Comparison of ENCODE assay signal across 9 cellular contexts in genomic region chr17:35801583-35802224, GRCh38. TPM values are rescaled to one million over a fixed set of nuclear protein-coding genes. Genes with fewer than 3 reads are reported as not detected.
DNase-seq lines count a peak whose midpoint lies in the region; ATAC-seq, FAIRE-seq and TF ChIP-seq lines count a peak whose summit lies in the region.
"Had no signal": no experiment of that assay in that cellular context is flagged by ENCODE, and none has a peak within 500 bp of the region (broad histone marks: within the 10 kb centered on the region; RNA-seq: fewer than 3 reads in every experiment).

No MANE protein-coding gene starts in this region.

- no peaks in the 10 kb centered on the region for H3K36me3 Mint-ChIP-seq in nephron progenitor cell (ENCODE audit: low read depth)
- H3K36me3 Mint-ChIP-seq: activated naive CD4-positive, alpha-beta T cell treated with anti-CD3 and anti-CD28 coated beads, Interleukin-2, amount 50 U/mL, for 72 hours had no signal

- CTCF ChIA-PET in HepG2 (lab: Yijun Ruan, JAX; ENCODE audit: low intra/inter-chr PET ratio, low total read pairs): no interaction called here

- no peak for TF ChIP-seq RAD21 in HepG2 (CRISPR knock-in tag; IDR thresholded peaks at IDR 0.05)

- TF ChIP-seq EP300 in HepG2 (IDR thresholded peaks at IDR 0.05; ENCODE audit: low read depth in 2 of 2, low read length in 2 of 2) (no peak), HepG2 (CRISPR knock-in tag; IDR thresholded peaks at IDR 0.05; ENCODE audit: borderline replicate concordance) (no peak)

- intact Hi-C loops in HepG2 (cut with micrococcal nuclease; ENCODE audit: unreplicated experiment): no loop called here

- TF ChIP-seq CTCF in HL-60 (IDR thresholded peaks at IDR 0.05; ENCODE audit: insufficient read depth, low read length) (no peak), nephron progenitor cell (IDR thresholded peaks at IDR 0.05) (no peak), HepG2 (CRISPR knock-in tag; IDR thresholded peaks at IDR 0.05) (no peak)

- H3K4me2 ChIP-seq in HepG2 (ENCODE audit: low read depth, low read length): no peak overlapping the region

- no peak for FAIRE-seq in HepG2 (lab: Jason Lieb, UNC)

- no peak for ATAC-seq in HepG2

- H3K27me3 Mint-ChIP-seq in nephron progenitor cell (ENCODE audit: low read depth, poor library complexity): peaks cover 47% of the 10 kb centered on the region

- in situ Hi-C loops in HepG2 (cut with HindIII; ENCODE audit: extremely low pct_ligation_motif_present, low pct_unique_long_range_greater_than_20kb): loop anchor here (25.0 kb wide), 1 partner anchor 89 kb away; no protein-coding TSS in a partner anchor

- H3K9me3 Mint-ChIP-seq in nephron progenitor cell: no peaks in the 10 kb centered on the region
- H3K9me3 Mint-ChIP-seq: activated naive CD4-positive, alpha-beta T cell treated with anti-CD3 and anti-CD28 coated beads, Interleukin-2, amount 50 U/mL, for 72 hours had no signal

- no peak overlapping the region for H3K4me3 ChIP-seq in HL-60 (replicated peaks; ENCODE audit: insufficient read depth, low read length)
- H3K4me3 ChIP-seq in skeletal muscle cell (ENCODE audit: low read depth, low read length): no peak overlapping the region
- H3K4me3 ChIP-seq in HepG2 (replicated peaks in 1 of 3; ENCODE audit: insufficient read depth in 1 of 3, low read depth in 2 of 3, low read length in 3 of 3): no peak overlapping the region

- peak overlapping the region; percentile 46 for H3K27ac ChIP-seq in HL-60 (replicated peaks)
- no peak overlapping the region for H3K27ac ChIP-seq in HepG2 (ENCODE audit: extremely low read length, insufficient read depth, low read length)

- no peaks in the 10 kb centered on the region for H4K20me1 ChIP-seq in HepG2 (ENCODE audit: insufficient read depth, low read length)

- TF ChIP-seq POLR2A in HepG2 (IDR thresholded peaks at IDR 0.05; ENCODE audit: insufficient read depth in 1 of 2, low read depth in 2 of 2, low read length in 2 of 2): no peak

- no peaks in the 10 kb centered on the region for H3K9me3 ChIP-seq in HepG2 (ENCODE audit: low read length)

- H3K27ac Mint-ChIP-seq in nephron progenitor cell: no peak overlapping the region

- WGBS in HepG2 (ENCODE audit: low lambda C conversion rate): 62% methylated on average over 7 of the region's 9 CpGs

- DNase-seq in HL-60 (ENCODE audit: low read depth in 1 of 2, low spot score in 1 of 2) (peak in 1 of 2 experiments; percentile 80), SK-N-DZ (ENCODE audit: low spot score) (peak; percentile 89), glomerular endothelial cell (ENCODE audit: extremely low read depth, low read depth, low spot score) (peak; percentile 96), skeletal muscle cell (ENCODE audit: low read depth) (peak; percentile 64), nephron progenitor cell (no peak), NCI-H510A treated with DMSO at 0.1 percent for 48 hours (lab: John Stamatoyannopoulos, UW) (no peak), HepG2 (ENCODE audit: low spot score) (no peak)
- DNase-seq in stimulated activated CD4-positive, alpha-beta T cell treated with anti-CD3 and anti-CD28 coated beads, Interleukin-12 subunit alpha, Interleukin-12 subunit beta, amount 100 ng/mL, for 4 hours: no peak

- POLR2A ChIA-PET in HepG2 (lab: Yijun Ruan, JAX): no interaction called here

- H3K9ac ChIP-seq in HepG2 (ENCODE audit: insufficient read depth, low read depth, low read length): no peak overlapping the region

- H3K4me1 Mint-ChIP-seq in nephron progenitor cell: peaks cover 12% of the 10 kb centered on the region

- no peak overlapping the region for H3K4me3 Mint-ChIP-seq in nephron progenitor cell

- no peaks in the 10 kb centered on the region for H3K79me2 ChIP-seq in HepG2 (ENCODE audit: insufficient read depth, low read length)

- H3K27me3 ChIP-seq in HL-60 (ENCODE audit: insufficient read depth, poor library complexity, severe bottlenecking) (peaks cover 5% of the 10 kb centered on the region), HepG2 (ENCODE audit: control insufficient read depth in 1 of 2, insufficient read depth in 2 of 2, low read length in 2 of 2) (peaks cover 0 to 19% of the 10 kb centered on the region in 2 experiments; a peak in 4 of 5 replicates)

- H3K36me3 ChIP-seq in HepG2 (replicated peaks in 1 of 2; ENCODE audit: control insufficient read depth in 1 of 2, insufficient read depth in 2 of 2, low read length in 2 of 2): no peaks in the 10 kb centered on the region

- no peak overlapping the region for H2AFZ ChIP-seq in HepG2 (ENCODE audit: low read length)

- H3K4me1 ChIP-seq in HepG2 (ENCODE audit: insufficient read depth, low read length): peaks cover 24% of the 10 kb centered on the region

- BruUV-seq in HepG2 (replicated peaks; lab: Mats Ljungman, UMichigan): no TSS peak

RNA-seq across cellular contexts. Expression of gene MMP28, which starts 6.3 kb away (rescaled TPM):
- not detected in 2 replicates for polyA plus RNA-seq in SK-N-DZ (2014; cell fraction: cytosol; rRNA removed)
- polyA plus RNA-seq in SK-N-DZ (2014; cell fraction: nucleus; rRNA removed): not detected in 2 replicates
- total RNA-seq in glomerular endothelial cell (0.29 and 3.4 TPM in 2 replicates), HepG2 (2016; rRNA removed; fragmentation: Illumina TruSeq; extraction: Trizol) (not detected in 2 replicates)
- total RNA-seq in HepG2 (2016; cell fraction: cytosol; rRNA removed; fragmentation: Illumina TruSeq; extraction: Trizol; ENCODE audit: low read depth): not detected in 2 replicates
- not detected in 2 replicates for total RNA-seq in HepG2 (2016; cell fraction: insoluble cytoplasmic fraction; rRNA removed; fragmentation: Illumina TruSeq; extraction: Trizol)
- not detected in 2 replicates for total RNA-seq in HepG2 (2016; cell fraction: membrane; rRNA removed; fragmentation: Illumina TruSeq; extraction: Trizol)
- not detected in 2 replicates for total RNA-seq in HepG2 (2016; cell fraction: nucleus; rRNA removed; fragmentation: Illumina TruSeq; extraction: Trizol)
- not detected in 2 replicates for polyA plus RNA-seq in HepG2 (2011; rRNA removed)
- not detected in 2 replicates for polyA plus RNA-seq in HepG2 (2011; cell fraction: cytosol; rRNA removed)
- not detected in 2 replicates for polyA plus RNA-seq in HepG2 (2011; cell fraction: nucleus; rRNA removed)
- polyA plus RNA-seq in HepG2 (2012): not detected in 2 replicates
- not detected in 2 replicates for polyA plus RNA-seq in HepG2 (2016; cell fraction: cytosol; fragmentation: Illumina TruSeq; extraction: Trizol; ENCODE audit: low read depth)
- polyA plus RNA-seq in HepG2 (2016; cell fraction: insoluble cytoplasmic fraction; fragmentation: Illumina TruSeq; extraction: Trizol; ENCODE audit: low read depth): not detected in 2 replicates
- polyA plus RNA-seq in HepG2 (2016; cell fraction: membrane; fragmentation: Illumina TruSeq; extraction: Trizol; ENCODE audit: low read depth): not detected in 2 replicates
- not detected in 2 replicates for polyA plus RNA-seq in HepG2 (2016; cell fraction: nucleus; fragmentation: Illumina TruSeq; extraction: Trizol; ENCODE audit: insufficient read depth, low read depth)
- polyA minus RNA-seq in HepG2 (2011; rRNA and poly(A)+ RNA removed; ENCODE audit: low replicate concordance): 11.8 TPM in 1 of 2 replicates, not detected in the other
- not detected in 2 replicates for polyA minus RNA-seq in HepG2 (2011; cell fraction: cytosol; rRNA and poly(A)+ RNA removed)
- not detected in 2 replicates for polyA minus RNA-seq in HepG2 (2011; cell fraction: nucleus; rRNA and poly(A)+ RNA removed)

RNA-seq across cellular contexts. Expression of gene TAF15, which starts 7.6 kb away (rescaled TPM):
- 23.9 and 24.0 TPM in 2 replicates for polyA plus RNA-seq in SK-N-DZ (2014; cell fraction: cytosol; rRNA removed)
- polyA plus RNA-seq in SK-N-DZ (2014; cell fraction: nucleus; rRNA removed): 33.2 and 96.1 TPM in 2 replicates
- total RNA-seq in glomerular endothelial cell (52.4 and 73.9 TPM in 2 replicates), HepG2 (2016; rRNA removed; fragmentation: Illumina TruSeq; extraction: Trizol) (26.5 and 49.9 TPM in 2 replicates)
- total RNA-seq in HepG2 (2016; cell fraction: cytosol; rRNA removed; fragmentation: Illumina TruSeq; extraction: Trizol; ENCODE audit: low read depth): 10.6 and 10.7 TPM in 2 replicates
- 25.5 and 47.5 TPM in 2 replicates for total RNA-seq in HepG2 (2016; cell fraction: insoluble cytoplasmic fraction; rRNA removed; fragmentation: Illumina TruSeq; extraction: Trizol)
- total RNA-seq in HepG2 (2016; cell fraction: membrane; rRNA removed; fragmentation: Illumina TruSeq; extraction: Trizol): 22.1 and 24.1 TPM in 2 replicates
- 71.1 and 76.3 TPM in 2 replicates for total RNA-seq in HepG2 (2016; cell fraction: nucleus; rRNA removed; fragmentation: Illumina TruSeq; extraction: Trizol)
- polyA plus RNA-seq in HepG2 (2011; rRNA removed): 25.2 and 29.3 TPM in 2 replicates
- polyA plus RNA-seq in HepG2 (2011; cell fraction: cytosol; rRNA removed): 8.2 and 12.4 TPM in 2 replicates
- polyA plus RNA-seq in HepG2 (2011; cell fraction: nucleus; rRNA removed): 33.6 and 41.0 TPM in 2 replicates
- polyA plus RNA-seq in HepG2 (2012): 63.3 and 101 TPM in 2 replicates
- 6.8 and 8.6 TPM in 2 replicates for polyA plus RNA-seq in HepG2 (2016; cell fraction: cytosol; fragmentation: Illumina TruSeq; extraction: Trizol; ENCODE audit: low read depth)
- polyA plus RNA-seq in HepG2 (2016; cell fraction: insoluble cytoplasmic fraction; fragmentation: Illumina TruSeq; extraction: Trizol; ENCODE audit: low read depth): 96.6 and 122 TPM in 2 replicates
- 13.0 and 14.7 TPM in 2 replicates for polyA plus RNA-seq in HepG2 (2016; cell fraction: membrane; fragmentation: Illumina TruSeq; extraction: Trizol; ENCODE audit: low read depth)
- 198 and 203 TPM in 2 replicates for polyA plus RNA-seq in HepG2 (2016; cell fraction: nucleus; fragmentation: Illumina TruSeq; extraction: Trizol; ENCODE audit: insufficient read depth, low read depth)
- 20.7 and 68.8 TPM in 2 replicates for polyA minus RNA-seq in HepG2 (2011; rRNA and poly(A)+ RNA removed; ENCODE audit: low replicate concordance)
- polyA minus RNA-seq in HepG2 (2011; cell fraction: cytosol; rRNA and poly(A)+ RNA removed): 15.1 and 21.8 TPM in 2 replicates
- polyA minus RNA-seq in HepG2 (2011; cell fraction: nucleus; rRNA and poly(A)+ RNA removed): 122 and 130 TPM in 2 replicates

RNA-seq across cellular contexts. Expression of gene C17orf50, which starts 41.0 kb away (rescaled TPM):
- polyA plus RNA-seq in SK-N-DZ (2014; cell fraction: cytosol; rRNA removed): 0.22 TPM in 1 of 2 replicates, not detected in the other
- polyA plus RNA-seq in SK-N-DZ (2014; cell fraction: nucleus; rRNA removed): not detected in 2 replicates
- total RNA-seq in glomerular endothelial cell (not detected in 2 replicates), HepG2 (2016; rRNA removed; fragmentation: Illumina TruSeq; extraction: Trizol) (not detected in 2 replicates)
- not detected in 2 replicates for total RNA-seq in HepG2 (2016; cell fraction: cytosol; rRNA removed; fragmentation: Illumina TruSeq; extraction: Trizol; ENCODE audit: low read depth)
- total RNA-seq in HepG2 (2016; cell fraction: insoluble cytoplasmic fraction; rRNA removed; fragmentation: Illumina TruSeq; extraction: Trizol): not detected in 2 replicates
- not detected in 2 replicates for total RNA-seq in HepG2 (2016; cell fraction: membrane; rRNA removed; fragmentation: Illumina TruSeq; extraction: Trizol)
- not detected in 2 replicates for total RNA-seq in HepG2 (2016; cell fraction: nucleus; rRNA removed; fragmentation: Illumina TruSeq; extraction: Trizol)
- not detected in 2 replicates for polyA plus RNA-seq in HepG2 (2011; rRNA removed)
- not detected in 2 replicates for polyA plus RNA-seq in HepG2 (2011; cell fraction: cytosol; rRNA removed)
- not detected in 2 replicates for polyA plus RNA-seq in HepG2 (2011; cell fraction: nucleus; rRNA removed)
- not detected in 2 replicates for polyA plus RNA-seq in HepG2 (2012)
- not detected in 2 replicates for polyA plus RNA-seq in HepG2 (2016; cell fraction: cytosol; fragmentation: Illumina TruSeq; extraction: Trizol; ENCODE audit: low read depth)
- not detected in 2 replicates for polyA plus RNA-seq in HepG2 (2016; cell fraction: insoluble cytoplasmic fraction; fragmentation: Illumina TruSeq; extraction: Trizol; ENCODE audit: low read depth)
- polyA plus RNA-seq in HepG2 (2016; cell fraction: membrane; fragmentation: Illumina TruSeq; extraction: Trizol; ENCODE audit: low read depth): not detected in 2 replicates
- polyA plus RNA-seq in HepG2 (2016; cell fraction: nucleus; fragmentation: Illumina TruSeq; extraction: Trizol; ENCODE audit: insufficient read depth, low read depth): not detected in 2 replicates
- polyA minus RNA-seq in HepG2 (2011; rRNA and poly(A)+ RNA removed; ENCODE audit: low replicate concordance): not detected in 2 replicates
- not detected in 2 replicates for polyA minus RNA-seq in HepG2 (2011; cell fraction: cytosol; rRNA and poly(A)+ RNA removed)
- not detected in 2 replicates for polyA minus RNA-seq in HepG2 (2011; cell fraction: nucleus; rRNA and poly(A)+ RNA removed)
- total RNA-seq: activated naive CD4-positive, alpha-beta T cell treated with anti-CD3 and anti-CD28 coated beads, Interleukin-2, amount 50 U/mL, for 72 hours had no signal

RNA-seq across cellular contexts. Expression of gene GAS2L2, which starts 48.7 kb away (rescaled TPM):
- polyA plus RNA-seq in SK-N-DZ (2014; cell fraction: cytosol; rRNA removed): not detected in 2 replicates
- polyA plus RNA-seq in SK-N-DZ (2014; cell fraction: nucleus; rRNA removed): not detected in 2 replicates
- total RNA-seq in glomerular endothelial cell (not detected in 2 replicates), HepG2 (2016; rRNA removed; fragmentation: Illumina TruSeq; extraction: Trizol) (not detected in 2 replicates)
- not detected in 2 replicates for total RNA-seq in HepG2 (2016; cell fraction: cytosol; rRNA removed; fragmentation: Illumina TruSeq; extraction: Trizol; ENCODE audit: low read depth)
- not detected in 2 replicates for total RNA-seq in HepG2 (2016; cell fraction: insoluble cytoplasmic fraction; rRNA removed; fragmentation: Illumina TruSeq; extraction: Trizol)
- not detected in 2 replicates for total RNA-seq in HepG2 (2016; cell fraction: membrane; rRNA removed; fragmentation: Illumina TruSeq; extraction: Trizol)
- total RNA-seq in HepG2 (2016; cell fraction: nucleus; rRNA removed; fragmentation: Illumina TruSeq; extraction: Trizol): not detected in 2 replicates
- polyA plus RNA-seq in HepG2 (2011; rRNA removed): not detected in 2 replicates
- polyA plus RNA-seq in HepG2 (2011; cell fraction: cytosol; rRNA removed): not detected in 2 replicates
- not detected in 2 replicates for polyA plus RNA-seq in HepG2 (2011; cell fraction: nucleus; rRNA removed)
- not detected in 2 replicates for polyA plus RNA-seq in HepG2 (2012)
- polyA plus RNA-seq in HepG2 (2016; cell fraction: cytosol; fragmentation: Illumina TruSeq; extraction: Trizol; ENCODE audit: low read depth): not detected in 2 replicates
- not detected in 2 replicates for polyA plus RNA-seq in HepG2 (2016; cell fraction: insoluble cytoplasmic fraction; fragmentation: Illumina TruSeq; extraction: Trizol; ENCODE audit: low read depth)
- polyA plus RNA-seq in HepG2 (2016; cell fraction: membrane; fragmentation: Illumina TruSeq; extraction: Trizol; ENCODE audit: low read depth): not detected in 2 replicates
- not detected in 2 replicates for polyA plus RNA-seq in HepG2 (2016; cell fraction: nucleus; fragmentation: Illumina TruSeq; extraction: Trizol; ENCODE audit: insufficient read depth, low read depth)
- polyA minus RNA-seq in HepG2 (2011; rRNA and poly(A)+ RNA removed; ENCODE audit: low replicate concordance): 0.06 and 0.09 TPM in 2 replicates
- not detected in 2 replicates for polyA minus RNA-seq in HepG2 (2011; cell fraction: cytosol; rRNA and poly(A)+ RNA removed)
- polyA minus RNA-seq in HepG2 (2011; cell fraction: nucleus; rRNA and poly(A)+ RNA removed): not detected in 2 replicates

Comparison
In these comparisons a context has a peak if more than half of its experiments do, and no peak if none do; other contexts are left out.
1. DNase-seq: peak in SK-N-DZ (single experiment), glomerular endothelial cell (single experiment) and skeletal muscle cell (single experiment); none in nephron progenitor cell (single experiment), NCI-H510A treated with DMSO at 0.1 percent for 48 hours (single experiment), stimulated activated CD4-positive, alpha-beta T cell treated with anti-CD3 and anti-CD28 coated beads, Interleukin-12 subunit alpha, Interleukin-12 subunit beta, amount 100 ng/mL, for 4 hours (single experiment) and HepG2 (single experiment).